Comparison of ENCODE assay signal across 32 cellular contexts in the genomic region with DNA sequence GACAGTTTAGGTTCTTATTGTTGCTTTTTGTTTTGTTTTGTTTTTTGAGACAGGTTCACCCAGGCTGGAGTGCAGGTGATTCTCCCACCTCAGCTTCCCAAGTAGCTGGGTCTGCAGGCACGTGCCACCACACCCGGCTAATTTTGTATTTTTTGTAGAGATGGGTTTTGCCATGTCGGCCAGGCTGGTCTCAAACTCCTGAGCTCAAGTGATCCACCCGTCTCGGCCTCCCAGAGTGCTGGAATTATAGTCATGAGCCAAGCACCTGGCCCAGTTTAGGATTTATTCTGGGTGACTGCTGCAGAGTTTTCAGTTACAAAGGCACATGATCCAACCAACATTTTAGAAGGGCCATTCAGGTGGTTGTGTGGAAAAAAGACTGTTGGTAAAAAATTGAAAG.
"Had no signal": no experiment of that assay in that cellular context is flagged by ENCODE, and none has a peak within 500 bp of the region (broad histone marks: within the 10 kb centered on the region; RNA-seq: fewer than 3 reads in every experiment).

No MANE protein-coding gene starts in this region.

- DNase-seq: Karpas-422, Kasumi-1, MG63, MM.1S, MV-4-11, NCI-H1048, NCI-H1092, NCI-H1092 treated with DMSO at 0.1 percent for 48 hours, NCI-H1105, NCI-H1105 treated with DMSO at 0.1 percent for 48 hours, NCI-H1417, NCI-H1417 treated with DMSO at 0.1 percent for 48 hours, NCI-H1436, NCI-H1436 treated with DMSO at 0.1 percent for 48 hours, NCI-H1694, NCI-H1694 treated with DMSO at 0.1 percent for 48 hours, NCI-H187, NCI-H187 treated with DMSO at 0.1 percent for 48 hours, NCI-H1930, NCI-H2029, NCI-H2029 treated with DMSO at 0.1 percent for 48 hours, NCI-H2081, NCI-H2081 treated with DMSO at 0.1 percent for 48 hours, NCI-H2107, NCI-H2171, NCI-H2171 treated with DMSO at 0.1 percent for 48 hours, NCI-H2227 treated with DMSO at 0.1 percent for 48 hours, NCI-H226, NCI-H345, NCI-H446, NCI-H446 treated with DMSO at 0.1 percent for 48 hours, NCI-H510A had no signal
